9 cellular contexts compared by ENCODE assay signal in the genomic region with DNA sequence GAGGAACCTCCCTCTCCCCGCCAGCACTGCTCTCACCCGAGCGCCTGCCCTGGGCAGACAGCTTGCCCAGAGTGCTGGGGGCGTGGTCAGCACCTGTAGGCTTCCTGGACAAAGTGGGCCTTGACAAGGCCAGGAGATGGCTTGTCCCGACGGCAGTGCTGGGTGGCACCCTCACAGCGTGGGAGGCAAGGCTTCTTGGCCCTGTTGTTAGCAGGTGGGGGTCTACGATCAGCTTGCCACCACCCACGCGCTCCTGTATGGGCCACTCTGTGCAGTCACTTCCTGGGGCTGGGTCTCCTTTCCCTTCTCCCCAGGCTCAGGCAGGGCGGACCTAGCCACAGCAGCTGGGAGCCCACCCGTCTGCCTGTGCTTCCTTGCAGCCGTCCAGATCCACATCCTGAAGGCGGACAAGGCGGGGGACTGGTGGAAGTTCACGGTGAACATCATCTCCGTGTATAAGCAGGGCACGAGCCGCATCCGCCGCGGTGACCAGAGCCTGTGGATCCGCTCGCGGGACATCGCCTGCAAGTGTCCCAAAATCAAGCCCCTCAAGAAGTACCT.
DNase-seq lines count a peak whose midpoint lies in the region; ATAC-seq, FAIRE-seq and TF ChIP-seq lines count a peak whose summit lies in the region.
"Had no signal": no experiment of that assay in that cellular context is flagged by ENCODE, and none has a peak within 500 bp of the region (broad histone marks: within the 10 kb centered on the region; RNA-seq: fewer than 3 reads in every experiment).

No MANE protein-coding gene starts in this region.

- TF ChIP-seq EP300 in HepG2 (IDR thresholded peaks at IDR 0.05; ENCODE audit: low read depth in 2 of 2, low read length in 2 of 2) (no peak), HepG2 (CRISPR knock-in tag; IDR thresholded peaks at IDR 0.05; ENCODE audit: borderline replicate concordance) (no peak)

- H3K27me3 ChIP-seq in liver (ENCODE audit: control insufficient read depth in 4 of 4, insufficient read depth in 4 of 4, low read length in 3 of 4) (no peaks in the 10 kb centered on the region), HepG2 (ENCODE audit: control insufficient read depth in 1 of 2, insufficient read depth in 2 of 2, low read length in 2 of 2) (peaks cover 0 to 8% of the 10 kb centered on the region in 2 experiments; a peak in 1 of 5 replicates), mammary epithelial cell (ENCODE audit: insufficient read depth, low read length) (no peaks in the 10 kb centered on the region), vagina (no peaks in the 10 kb centered on the region)

- POLR2A ChIA-PET in HepG2 (lab: Yijun Ruan, JAX): no interaction called here
- POLR2A ChIA-PET in GM10248 (lab: Yijun Ruan, JAX): no interaction called here

- H3K9me3 ChIP-seq in liver (ENCODE audit: control insufficient read depth in 4 of 4, low read length in 3 of 4) (no peaks in the 10 kb centered on the region), HepG2 (ENCODE audit: low read length) (no peaks in the 10 kb centered on the region), mammary epithelial cell (replicated peaks; ENCODE audit: insufficient read depth, low read length) (no peaks in the 10 kb centered on the region), mesodermal cell (ENCODE audit: control insufficient read depth, low read length) (no peaks in the 10 kb centered on the region), vagina (no peaks in the 10 kb centered on the region)

- H3K4me1 ChIP-seq in liver (ENCODE audit: control insufficient read depth in 4 of 4, insufficient read depth in 4 of 4, low read length in 3 of 4) (peaks cover 13 to 25% (median 19%) of the 10 kb centered on the region in 4 donors), HepG2 (ENCODE audit: insufficient read depth, low read length) (peaks cover 48% of the 10 kb centered on the region), mammary epithelial cell (ENCODE audit: insufficient read depth, low read length) (peaks cover 7% of the 10 kb centered on the region), mesodermal cell (ENCODE audit: control insufficient read depth, insufficient read depth, low read length, poor library complexity, severe bottlenecking) (peaks cover 10% of the 10 kb centered on the region), vagina (peaks cover 60% of the 10 kb centered on the region)

- CTCF ChIA-PET in HepG2 (lab: Yijun Ruan, JAX; ENCODE audit: low intra/inter-chr PET ratio, low total read pairs): no interaction called here
- CTCF ChIA-PET in mammary epithelial cell (lab: Charles Lee; ENCODE audit: low non-redundant PET): no interaction called here
- CTCF ChIA-PET in GM10248 (lab: Yijun Ruan, JAX): interaction anchor here (1.6 kb wide), 1 partner anchor 16 kb away, joined by 3 read pairs; no protein-coding TSS in a partner anchor

- H3K9ac ChIP-seq in liver (ENCODE audit: low read depth in 1 of 2, low read length in 2 of 2) (no peak overlapping the region), HepG2 (ENCODE audit: insufficient read depth, low read depth, low read length) (no peak overlapping the region), mammary epithelial cell (ENCODE audit: insufficient read depth, low read length) (no peak overlapping the region)

- H3K36me3 ChIP-seq in liver (ENCODE audit: control insufficient read depth in 4 of 4, insufficient read depth in 3 of 4, low read depth in 1 of 4, low read length in 3 of 4) (no peaks in the 10 kb centered on the region), HepG2 (replicated peaks in 1 of 2; ENCODE audit: control insufficient read depth in 1 of 2, insufficient read depth in 2 of 2, low read length in 2 of 2) (no peaks in the 10 kb centered on the region), mammary epithelial cell (ENCODE audit: insufficient read depth, low read length) (no peaks in the 10 kb centered on the region), mesodermal cell (ENCODE audit: control insufficient read depth, insufficient read depth, low read length) (no peaks in the 10 kb centered on the region), vagina (no peaks in the 10 kb centered on the region)

- dilution Hi-C loops in mammary epithelial cell (cut with HindIII; ENCODE audit: low sequenced_read_pairs): no loop called here

- no peaks in the 10 kb centered on the region for H4K20me1 ChIP-seq in HepG2 (ENCODE audit: insufficient read depth, low read length)
- no peaks in the 10 kb centered on the region for H4K20me1 ChIP-seq in mammary epithelial cell (ENCODE audit: insufficient read depth, low read length)

- no peak for FAIRE-seq in HepG2 (lab: Jason Lieb, UNC)
- FAIRE-seq: G401.6 had no signal

- no peak for TF ChIP-seq RAD21 in liver (IDR thresholded peaks at IDR 0.05)
- TF ChIP-seq RAD21 in HepG2 (CRISPR knock-in tag; IDR thresholded peaks at IDR 0.05): no peak

- BruUV-seq in HepG2 (replicated peaks; lab: Mats Ljungman, UMichigan) (no TSS peak), mammary epithelial cell (replicated peaks; lab: Mats Ljungman, UMichigan) (no TSS peak)

- H3K27ac ChIP-seq in liver (ENCODE audit: low read depth in 1 of 2, low read length in 2 of 2) (peak overlapping the region; percentile 31 to 35), HepG2 (ENCODE audit: extremely low read length, insufficient read depth, low read length) (no peak overlapping the region), mammary epithelial cell (ENCODE audit: insufficient read depth, low read depth, low read length) (no peak overlapping the region), mesodermal cell (ENCODE audit: low read depth, low read length, severe bottlenecking) (no peak overlapping the region), vagina (peak overlapping the region; percentile 97)

- no peak overlapping the region for H3K4me2 ChIP-seq in HepG2 (ENCODE audit: low read depth, low read length)
- peak overlapping the region; percentile 92 for H3K4me2 ChIP-seq in mammary epithelial cell (ENCODE audit: insufficient read depth, low read depth, low read length)

- TF ChIP-seq CTCF in liver (IDR thresholded peaks at IDR 0.05; ENCODE audit: low read depth, low read length, missing input control) (no peak), HepG2 (CRISPR knock-in tag; IDR thresholded peaks at IDR 0.05) (no peak), mammary epithelial cell (conservative IDR thresholded peaks at IDR 0.05 in 1 of 2, IDR thresholded peaks at IDR 0.05 in 1 of 2; ENCODE audit: extremely low read depth in 1 of 2, insufficient read depth in 1 of 2, low read depth in 1 of 2, low read length in 2 of 2) (no peak), vagina (IDR thresholded peaks at IDR 0.05) (no peak), GM10248 (IDR thresholded peaks at IDR 0.05; ENCODE audit: control extremely low read depth, extremely low read depth, low read depth, missing control alignments) (no peak)

- 47% methylated on average over 26 of the region's 26 CpGs for WGBS in liver
- 100% methylated on average over 11 of the region's 26 CpGs for WGBS in HepG2 (ENCODE audit: low lambda C conversion rate)
- WGBS in mammary epithelial cell (ENCODE audit: low coverage, missing lambda C conversion rate): 40% methylated on average over 15 of the region's 26 CpGs
- WGBS in mesodermal cell (ENCODE audit: insufficient coverage in 2 of 2), 2 experiments: 46 to 51% methylated on average over 24 of the region's 26 CpGs

- intact Hi-C loops in HepG2 (cut with micrococcal nuclease; ENCODE audit: unreplicated experiment): no loop called here
- intact Hi-C loops in mammary epithelial cell (cut with micrococcal nuclease): no loop called here
- intact Hi-C loops in vagina (cut with DNase I): no loop called here

- no peaks in the 10 kb centered on the region for H3K79me2 ChIP-seq in HepG2 (ENCODE audit: insufficient read depth, low read length)
- no peaks in the 10 kb centered on the region for H3K79me2 ChIP-seq in mammary epithelial cell (ENCODE audit: insufficient read depth, low read length)

- peak overlapping the region in 2 of 3 donors; percentile 40 to 44 for H3K4me3 ChIP-seq in liver (ENCODE audit: low read depth in 1 of 3, low read length in 3 of 3)
- H3K4me3 ChIP-seq in HepG2 (replicated peaks in 1 of 3; ENCODE audit: insufficient read depth in 1 of 3, low read depth in 2 of 3, low read length in 3 of 3): no peak overlapping the region
- H3K4me3 ChIP-seq in mammary epithelial cell (replicated peaks in 1 of 3; ENCODE audit: insufficient read depth in 1 of 3, low read depth in 2 of 3, low read length in 3 of 3): peak overlapping the region in 2 of 3 experiments; percentile 36 to 39
- peak overlapping the region; percentile 12 for H3K4me3 ChIP-seq in mesodermal cell (ENCODE audit: extremely low read depth, insufficient read depth, low read length, poor library complexity, severe bottlenecking)
- H3K4me3 ChIP-seq in vagina: peak overlapping the region; percentile 52 to 77

- H2AFZ ChIP-seq in HepG2 (ENCODE audit: low read length) (no peak overlapping the region), mammary epithelial cell (ENCODE audit: low read depth, low read length) (peak overlapping the region; percentile 90)

- ATAC-seq in HepG2 (no peak), HG02981 (IDR thresholded peaks at IDR 0.05; ENCODE audit: unreplicated experiment) (no peak)

- TF ChIP-seq POLR2A in HepG2 (IDR thresholded peaks at IDR 0.05; ENCODE audit: insufficient read depth in 1 of 2, low read depth in 2 of 2, low read length in 2 of 2) (no peak), vagina (IDR thresholded peaks at IDR 0.05) (no peak)

- DNase-seq in HepG2 (ENCODE audit: low spot score) (no peak), mammary epithelial cell (no peak), vagina (ENCODE audit: extremely low spot score in 2 of 2) (no peak), GM10248 (ENCODE audit: extremely low spot score) (no peak), NCI-H526 treated with DMSO at 0.1 percent for 48 hours (lab: John Stamatoyannopoulos, UW) (no peak)

- in situ Hi-C loops in HepG2 (cut with HindIII; ENCODE audit: extremely low pct_ligation_motif_present, low pct_unique_long_range_greater_than_20kb): no loop called here
- in situ Hi-C loops in mammary epithelial cell (cut with MboI; ENCODE audit: low sequenced_read_pairs in 2 of 2): no loop called here

TF ChIP-seq in liver, 16 proteins besides CTCF, POLR2A, EP300 and RAD21 (continues in another document):
- TF ChIP-seq FOXA1 (IDR thresholded peaks at IDR 0.05) (no peak), JUND (IDR thresholded peaks at IDR 0.05) (no peak), HNF4G (IDR thresholded peaks at IDR 0.05) (no peak), RXRA (IDR thresholded peaks at IDR 0.05) (no peak), NR2F2 (IDR thresholded peaks at IDR 0.05) (no peak), FOXA2 (IDR thresholded peaks at IDR 0.05) (no peak), SP1 (IDR thresholded peaks at IDR 0.05) (no peak)

Comparison
In these comparisons a context has a peak if more than half of its experiments do, and no peak if none do; other contexts are left out.
1. H3K27ac ChIP-seq: peak in liver (2 of 2) and vagina (single experiment); none in HepG2 (single experiment), mammary epithelial cell (single experiment) and mesodermal cell (single experiment).
2. H3K4me3 ChIP-seq: peak in liver (2 of 3), mammary epithelial cell (2 of 3), mesodermal cell (single experiment) and vagina (2 of 2); none in HepG2 (0 of 3).